13 cellular contexts compared by ENCODE assay signal in the genomic region with DNA sequence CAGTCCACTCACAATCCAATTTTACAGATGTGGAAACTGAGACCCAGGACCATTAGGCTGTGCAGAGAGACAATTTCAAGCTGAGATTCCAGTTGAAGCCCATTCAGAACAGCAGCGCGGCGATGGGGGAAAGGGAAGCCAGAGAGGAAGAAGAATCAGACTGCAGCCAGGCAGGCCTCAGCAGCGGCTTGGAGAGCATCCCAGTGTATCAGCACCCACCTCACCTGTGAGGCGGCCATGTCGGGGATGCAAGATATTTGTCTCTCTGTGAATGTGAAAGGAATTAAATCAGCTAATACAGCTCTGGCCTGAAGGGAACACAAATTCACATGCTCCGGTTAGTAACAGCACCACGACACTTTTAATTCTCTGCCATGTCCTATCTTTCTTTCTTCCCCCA.
DNase-seq lines count a peak whose midpoint lies in the region; ATAC-seq and TF ChIP-seq lines count a peak whose summit lies in the region.
"Had no signal": no experiment of that assay in that cellular context is flagged by ENCODE, and none has a peak within 500 bp of the region (broad histone marks: within the 10 kb centered on the region; RNA-seq: fewer than 3 reads in every experiment).

No MANE protein-coding gene starts in this region.

- H3K27ac Mint-ChIP-seq in H9 (peak overlapping the region; percentile 2 to 93 (median 4); a peak in 5 of 7 replicates), endodermal cell (no peak overlapping the region), mesothelial cell of epicardium (peak overlapping the region; percentile 82)
- H3K27ac Mint-ChIP-seq in activated naive CD8-positive, alpha-beta T cell treated with anti-CD3 and anti-CD28 coated beads for 36 hours, result no peak overlapping the region
- H3K27ac Mint-ChIP-seq: CD4-positive, alpha-beta T cell had no signal

- H3K27me3 Mint-ChIP-seq in H9 (ENCODE audit: low read depth), result no peaks in the 10 kb centered on the region; the same call in none of the 2 replicates
- H3K27me3 Mint-ChIP-seq in endodermal cell (ENCODE audit: insufficient read depth), result peaks cover 67% of the 10 kb centered on the region
- no peaks in the 10 kb centered on the region for H3K27me3 Mint-ChIP-seq in mesothelial cell of epicardium (ENCODE audit: low read depth)
- no peaks in the 10 kb centered on the region for H3K27me3 Mint-ChIP-seq in activated naive CD8-positive, alpha-beta T cell treated with anti-CD3 and anti-CD28 coated beads for 36 hours
- H3K27me3 Mint-ChIP-seq: CD4-positive, alpha-beta T cell had no signal

- H3K27me3 ChIP-seq in H9 (ENCODE audit: insufficient read depth, low read length) (no peaks in the 10 kb centered on the region), endodermal cell (ENCODE audit: control insufficient read depth, insufficient read depth, low read length, poor library complexity, severe bottlenecking) (peaks cover 6% of the 10 kb centered on the region)
- H3K27me3 ChIP-seq: BE2C had no signal

- no peaks in the 10 kb centered on the region for H3K36me3 ChIP-seq in endodermal cell (ENCODE audit: control insufficient read depth, insufficient read depth, low read length)
- H3K36me3 ChIP-seq: BE2C, HAP-1 had no signal

- no peaks in the 10 kb centered on the region for H3K4me1 ChIP-seq in H9 (ENCODE audit: insufficient read depth, low read length)
- peaks cover 17% of the 10 kb centered on the region for H3K4me1 ChIP-seq in endodermal cell (ENCODE audit: control insufficient read depth, insufficient read depth, low read length)
- H3K4me1 ChIP-seq: BE2C, Caco-2, HAP-1 had no signal

- no peak overlapping the region for H2AK5ac ChIP-seq in H9 (ENCODE audit: insufficient read length, low read length)

- no peak overlapping the region for H3K4ac ChIP-seq in H9 (ENCODE audit: low read depth, low read length)

- H4K91ac ChIP-seq in H9 (ENCODE audit: insufficient read length, low read depth, low read length), result no peak overlapping the region

- peaks cover 0 to 5% (median 3%) of the 10 kb centered on the region in 3 experiments; a peak in 3 of 7 replicates for H3K36me3 Mint-ChIP-seq in H9 (ENCODE audit: insufficient read depth in 1 of 3, low read depth in 3 of 3)
- no peaks in the 10 kb centered on the region for H3K36me3 Mint-ChIP-seq in endodermal cell (ENCODE audit: low read depth)
- no peaks in the 10 kb centered on the region for H3K36me3 Mint-ChIP-seq in mesothelial cell of epicardium
- no peaks in the 10 kb centered on the region for H3K36me3 Mint-ChIP-seq in activated naive CD8-positive, alpha-beta T cell treated with anti-CD3 and anti-CD28 coated beads for 36 hours

- no peak overlapping the region for H3K4me3 ChIP-seq in endodermal cell (ENCODE audit: low read length)
- H3K4me3 ChIP-seq: HAP-1 had no signal

- WGBS in H9 (ENCODE audit: extremely low coverage, insufficient read length, low lambda C conversion rate), result no CpG with 5 or more reads among the region's 8 CpGs
- WGBS in endodermal cell (ENCODE audit: insufficient coverage in 1 of 2, insufficient read length in 1 of 2), 2 experiments, result 83 to 86% methylated on average over 3 to 8 of the region's 8 CpGs

- H3K9ac ChIP-seq in H9 (ENCODE audit: extremely low read depth, insufficient read length, low read length) (no peak overlapping the region), endodermal cell (ENCODE audit: extremely low read depth, low read length, poor library complexity, severe bottlenecking) (no peak overlapping the region)

- H3K4me1 Mint-ChIP-seq in H9, result peaks cover 50 to 60% of the 10 kb centered on the region in 2 experiments
- H3K4me1 Mint-ChIP-seq in endodermal cell, result peaks cover 33% of the 10 kb centered on the region
- peaks cover 46% of the 10 kb centered on the region for H3K4me1 Mint-ChIP-seq in mesothelial cell of epicardium
- no peaks in the 10 kb centered on the region for H3K4me1 Mint-ChIP-seq in activated naive CD8-positive, alpha-beta T cell treated with anti-CD3 and anti-CD28 coated beads for 36 hours

- TF ChIP-seq CTCF in H9 (conservative IDR thresholded peaks at IDR 0.05), result no peak
- no peak for TF ChIP-seq CTCF in endodermal cell (conservative IDR thresholded peaks at IDR 0.05)
- TF ChIP-seq CTCF in mesothelial cell of epicardium (IDR thresholded peaks at IDR 0.05; ENCODE audit: unreplicated experiment), result no peak

- DNase-seq in H9, result no peak
- peak; percentile 58 for DNase-seq in endodermal cell
- DNase-seq in mesothelial cell of epicardium (ENCODE audit: low spot score in 2 of 2, unreplicated experiment in 2 of 2), result no peak
- no peak for DNase-seq in hypothalamus (lab: John Stamatoyannopoulos, UW)
- DNase-seq in activated naive CD8-positive, alpha-beta T cell treated with anti-CD3 and anti-CD28 coated beads for 36 hours, result no peak
- DNase-seq: ACHN; BE2C; C1 segment of cervical spinal cord; Caco-2; CD4-positive, alpha-beta T cell; GOT3 had no signal

- H4K20me1 ChIP-seq in H9 (ENCODE audit: control insufficient read depth, insufficient read depth, insufficient read length), result no peaks in the 10 kb centered on the region

- H4K8ac ChIP-seq in H9 (replicated peaks; ENCODE audit: insufficient read length, low read depth, low read length), result no peak overlapping the region

- no peak overlapping the region for H2BK120ac ChIP-seq in H9 (ENCODE audit: low read depth, low read length, poor library complexity, severe bottlenecking)

- H2AFZ ChIP-seq in H9 (ENCODE audit: low read length), result no peak overlapping the region

- no peaks in the 10 kb centered on the region; a peak in 3 of 5 replicates for H3K9me3 Mint-ChIP-seq in H9
- peaks cover 4% of the 10 kb centered on the region for H3K9me3 Mint-ChIP-seq in endodermal cell
- peaks cover 6% of the 10 kb centered on the region for H3K9me3 Mint-ChIP-seq in mesothelial cell of epicardium
- no peaks in the 10 kb centered on the region for H3K9me3 Mint-ChIP-seq in activated naive CD8-positive, alpha-beta T cell treated with anti-CD3 and anti-CD28 coated beads for 36 hours

- no peak overlapping the region for H2BK20ac ChIP-seq in H9 (ENCODE audit: low read depth, low read length, poor library complexity, severe bottlenecking)

- no peak overlapping the region for H3K23ac ChIP-seq in H9 (ENCODE audit: insufficient read length, low read depth, low read length)

- no peak overlapping the region for H3T11ph ChIP-seq in H9 (ENCODE audit: low read length)

- no peak overlapping the region for H3K4me2 ChIP-seq in H9 (ENCODE audit: insufficient read depth, insufficient read length, low read length)

- no peak overlapping the region for H3K27ac ChIP-seq in H9 (ENCODE audit: insufficient read length, low read depth, low read length)
- no peak overlapping the region for H3K27ac ChIP-seq in endodermal cell (ENCODE audit: low read depth, low read length)

- no peaks in the 10 kb centered on the region for H3K9me3 ChIP-seq in H9 (ENCODE audit: control insufficient read depth, low read depth, low read length)
- H3K9me3 ChIP-seq in endodermal cell (ENCODE audit: control insufficient read depth, low read length), result no peaks in the 10 kb centered on the region
- H3K9me3 ChIP-seq: BE2C, Caco-2, HAP-1 had no signal

- ATAC-seq in GM18858 (IDR thresholded peaks at IDR 0.05; ENCODE audit: unreplicated experiment), result no peak

- H3K79me1 ChIP-seq in H9 (ENCODE audit: insufficient read depth, low read depth, low read length, poor library complexity, severe bottlenecking), result no peaks in the 10 kb centered on the region

- H3K56ac ChIP-seq in H9 (ENCODE audit: insufficient read length, low read depth, low read length), result no peak overlapping the region

- H4K5ac ChIP-seq in H9 (ENCODE audit: insufficient read length, low read depth, low read length), result no peak overlapping the region

- no peak overlapping the region for H2BK15ac ChIP-seq in H9 (ENCODE audit: low read depth, low read length)

- H3K4me3 Mint-ChIP-seq in H9 (peak overlapping the region in 1 of 2 experiments; percentile 3; a peak in 1 of 5 replicates), endodermal cell (no peak overlapping the region), mesothelial cell of epicardium (no peak overlapping the region)
- H3K4me3 Mint-ChIP-seq in activated naive CD8-positive, alpha-beta T cell treated with anti-CD3 and anti-CD28 coated beads for 36 hours, result no peak overlapping the region
- H3K4me3 Mint-ChIP-seq: CD4-positive, alpha-beta T cell had no signal

- no peak overlapping the region for H3K14ac ChIP-seq in H9 (ENCODE audit: insufficient read depth, low read length)

- H3K79me2 ChIP-seq in H9 (ENCODE audit: insufficient read depth, low read length), result no peaks in the 10 kb centered on the region

- no peak overlapping the region for H2BK12ac ChIP-seq in H9 (ENCODE audit: insufficient read length, low read depth, low read length)

- H3K23me2 ChIP-seq in H9 (ENCODE audit: insufficient read length, low read depth, low read length, poor library complexity, severe bottlenecking), result no peaks in the 10 kb centered on the region

- H2BK5ac ChIP-seq in H9 (ENCODE audit: insufficient read length, low read length), result no peak overlapping the region

- no peak overlapping the region for H3K18ac ChIP-seq in H9 (ENCODE audit: insufficient read length, low read depth, low read length)

Comparison
In these comparisons a context has a peak if more than half of its experiments do, and no peak if none do; other contexts are left out.
1. H3K27ac Mint-ChIP-seq: peak in H9 (3 of 3) and mesothelial cell of epicardium (single experiment); none in endodermal cell (single experiment) and activated naive CD8-positive, alpha-beta T cell treated with anti-CD3 and anti-CD28 coated beads for 36 hours (single experiment).